ENCODE assay signal across 25 cellular contexts in genomic region chr12:120339256-120339655, GRCh38. TPM values are rescaled to one million over a fixed set of nuclear protein-coding genes. Genes with fewer than 3 reads are reported as not detected.
"Had no signal": no experiment of that assay in that cellular context is flagged by ENCODE, and none has a peak within 500 bp of the region (broad histone marks: within the 10 kb centered on the region; RNA-seq: fewer than 3 reads in every experiment).

No MANE protein-coding gene starts in this region.

- H3K4me3 ChIP-seq: MG63 had no signal

- H3K9ac ChIP-seq: SK-N-SH had no signal

- H3K27me3 ChIP-seq: MG63 had no signal

- DNase-seq: IMR-90, Karpas-422, KG1, MG63, NCI-H1092, NCI-H1105 treated with DMSO at 0.1 percent for 48 hours, NCI-H1417 treated with DMSO at 0.1 percent for 48 hours, NCI-H146, NCI-H1694 treated with DMSO at 0.1 percent for 48 hours, NCI-H1930, NCI-H2081, NCI-H2107, NCI-H2171 treated with DMSO at 0.1 percent for 48 hours, NCI-H226, NCI-H446, NCI-H510A, NCI-H524 treated with DMSO at 0.1 percent for 48 hours, NCI-H69, NCI-H774, RPMI8226, SHP77, SK-N-SH had no signal

- H3K4me2 ChIP-seq: SK-N-SH had no signal

- H3K36me3 ChIP-seq: MG63 had no signal

- ATAC-seq: HepG2 had no signal

- H3K9me3 ChIP-seq: SK-N-SH had no signal

RNA-seq across cellular contexts. Expression of gene PLA2G1B, which starts 11.7 kb away (rescaled TPM):
- total RNA-seq: HT1080, IMR-90, SK-MEL-5 had no signal
- polyA plus RNA-seq: IMR-90, SK-N-SH had no signal

RNA-seq across cellular contexts. Expression of gene MSI1, which starts 29.7 kb away (rescaled TPM):
- total RNA-seq: IMR-90 had no signal
- polyA plus RNA-seq: IMR-90 had no signal

RNA-seq across cellular contexts. Expression of gene RNU4-1, which starts 46.2 kb away (rescaled TPM):
- total RNA-seq: HT1080, SK-MEL-5 had no signal
- polyA plus RNA-seq: HepG2, IMR-90, SK-N-SH had no signal

RNA-seq across cellular contexts. Expression of gene RNU4-2, which starts 47.6 kb away (rescaled TPM):
- total RNA-seq: HT1080 had no signal
- polyA plus RNA-seq: IMR-90, SK-N-SH had no signal
